28 cellular contexts compared by ENCODE assay signal in the genomic region with DNA sequence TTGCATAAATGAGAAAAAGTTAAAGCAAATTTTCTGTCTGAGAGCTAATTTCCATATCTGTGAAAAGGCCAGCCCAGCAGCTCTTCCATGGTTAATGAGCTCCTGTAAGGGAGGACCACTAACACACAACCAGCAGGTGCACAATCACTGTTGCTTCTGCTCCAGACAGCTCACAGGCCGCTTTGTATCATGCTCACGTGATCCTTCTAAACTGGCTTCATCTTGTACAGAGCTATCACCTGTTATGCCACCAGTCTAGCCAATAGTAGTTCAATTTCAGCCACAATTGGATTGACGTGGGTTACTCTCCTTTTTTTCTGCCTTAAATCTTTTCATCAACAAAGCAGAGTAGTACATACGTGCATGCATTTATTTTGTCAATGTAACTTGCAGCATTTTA.
"Had no signal": no experiment of that assay in that cellular context is flagged by ENCODE, and none has a peak within 500 bp of the region (broad histone marks: within the 10 kb centered on the region; RNA-seq: fewer than 3 reads in every experiment).

No MANE protein-coding gene starts in this region.

- H3K79me2 ChIP-seq: parathyroid adenoma had no signal

- H3K36me3 Mint-ChIP-seq: activated CD8-positive, alpha-beta memory T cell treated with anti-CD3 and anti-CD28 coated beads, Interleukin-2, amount 10 ng/mL, durations not matched to agents 7 days and 5 days had no signal

- H3K4me3 Mint-ChIP-seq: activated CD4-positive, alpha-beta T cell treated with anti-CD3 and anti-CD28 coated beads for 36 hours; activated CD8-positive, alpha-beta memory T cell treated with anti-CD3 and anti-CD28 coated beads, Interleukin-2, amount 10 ng/mL, durations not matched to agents 7 days and 5 days; activated CD8-positive, alpha-beta T cell treated with anti-CD3 and anti-CD28 coated beads, Interleukin-2, amount 10 ng/mL, durations not matched to agents 7 days and 5 days; naive thymus-derived CD4-positive, alpha-beta T cell; stimulated activated memory B cell treated with anti-CD40 and anti-IgM and Interleukin-4, amounts not matched to agents 10 μg/mL and 1 μg/mL and 100 μg/mL, for 72 hours; stimulated activated naive CD8-positive, alpha-beta T cell treated with anti-CD3 and anti-CD28 coated beads, Interleukin-15, amount 100 ng/mL, for 72 hours; T-helper 2 cell treated with Interferon-gamma antibody and Interleukin-4, amounts not matched to agents 5 μg/mL and 100 μg/mL, for 36 hours; type B pancreatic cell had no signal

- H3K9me3 Mint-ChIP-seq: T-helper 2 cell treated with Interferon-gamma antibody and Interleukin-4, amounts not matched to agents 5 μg/mL and 100 μg/mL, for 36 hours had no signal

- H3K9ac ChIP-seq: parathyroid adenoma had no signal

- H3K4me3 ChIP-seq: coronary artery, dorsolateral prefrontal cortex, psoas muscle, sigmoid colon, uterus had no signal

- H3K4me1 Mint-ChIP-seq: activated CD4-positive, alpha-beta T cell treated with anti-CD3 and anti-CD28 coated beads for 36 hours; activated CD8-positive, alpha-beta memory T cell treated with anti-CD3 and anti-CD28 coated beads, Interleukin-2, amount 10 ng/mL, durations not matched to agents 7 days and 5 days; naive thymus-derived CD4-positive, alpha-beta T cell; stimulated activated naive CD8-positive, alpha-beta T cell treated with anti-CD3 and anti-CD28 coated beads, Interleukin-15, amount 100 ng/mL, for 72 hours had no signal

- H3K27me3 ChIP-seq: sigmoid colon, uterus had no signal

- FAIRE-seq: frontal cortex, small intestine had no signal

- H3K9me3 ChIP-seq: psoas muscle, sigmoid colon, uterus had no signal

- H3K27ac ChIP-seq: coronary artery, dorsolateral prefrontal cortex, parathyroid adenoma, psoas muscle, sigmoid colon, uterus had no signal

- H3K36me3 ChIP-seq: sigmoid colon, uterus had no signal

- ATAC-seq: activated CD4-positive, alpha-beta T cell treated with anti-CD3 and anti-CD28 coated beads for 36 hours; activated CD8-positive, alpha-beta memory T cell treated with anti-CD3 and anti-CD28 coated beads, Interleukin-2, amount 10 ng/mL, durations not matched to agents 7 days and 5 days; activated CD8-positive, alpha-beta T cell treated with anti-CD3 and anti-CD28 coated beads, Interleukin-2, amount 10 ng/mL, durations not matched to agents 7 days and 5 days; activated naive CD4-positive, alpha-beta T cell treated with anti-CD3 and anti-CD28 coated beads, Interleukin-2, amount 50 U/mL, for 72 hours; naive thymus-derived CD4-positive, alpha-beta T cell; stimulated activated memory B cell treated with anti-CD40 and anti-IgM and Interleukin-4, amounts not matched to agents 10 μg/mL and 1 μg/mL and 100 μg/mL, for 72 hours; stimulated activated naive CD8-positive, alpha-beta T cell treated with anti-CD3 and anti-CD28 coated beads, Interleukin-15, amount 100 ng/mL, for 72 hours had no signal

- H3K27ac Mint-ChIP-seq: activated CD4-positive, alpha-beta T cell treated with anti-CD3 and anti-CD28 coated beads for 36 hours; activated CD8-positive, alpha-beta memory T cell treated with anti-CD3 and anti-CD28 coated beads, Interleukin-2, amount 10 ng/mL, durations not matched to agents 7 days and 5 days; activated CD8-positive, alpha-beta T cell treated with anti-CD3 and anti-CD28 coated beads, Interleukin-2, amount 10 ng/mL, durations not matched to agents 7 days and 5 days; activated naive CD4-positive, alpha-beta T cell treated with anti-CD3 and anti-CD28 coated beads, Interleukin-2, amount 50 U/mL, for 72 hours; naive thymus-derived CD4-positive, alpha-beta T cell; stimulated activated memory B cell treated with anti-CD40 and anti-IgM and Interleukin-4, amounts not matched to agents 10 μg/mL and 1 μg/mL and 100 μg/mL, for 72 hours; stimulated activated naive CD8-positive, alpha-beta T cell treated with anti-CD3 and anti-CD28 coated beads, Interleukin-15, amount 100 ng/mL, for 72 hours; T-helper 2 cell treated with Interferon-gamma antibody and Interleukin-4, amounts not matched to agents 5 μg/mL and 100 μg/mL, for 36 hours had no signal

- DNase-seq: activated CD4-positive, alpha-beta T cell treated with anti-CD3 and anti-CD28 coated beads for 36 hours; activated CD4-positive, CD25-positive, alpha-beta regulatory T cell; activated CD8-positive, alpha-beta memory T cell treated with anti-CD3 and anti-CD28 coated beads, Interleukin-2, amount 10 ng/mL, durations not matched to agents 7 days and 5 days; activated CD8-positive, alpha-beta T cell treated with anti-CD3 and anti-CD28 coated beads, Interleukin-2, amount 10 ng/mL, durations not matched to agents 7 days and 5 days; activated naive CD4-positive, alpha-beta T cell; activated T-cell treated with anti-CD3 and anti-CD28 coated beads, Interleukin-2, amount 50 U/mL, for 48 hours; dorsolateral prefrontal cortex; effector memory CD4-positive, alpha-beta T cell; glutamatergic neuron; islet precursor cell; mammary epithelial cell; naive thymus-derived CD4-positive, alpha-beta T cell; occipital lobe; psoas muscle; sigmoid colon; small intestine; stimulated activated CD4-positive, alpha-beta T cell treated with anti-CD3 and anti-CD28 coated beads, Interleukin-4, amount 100 ng/mL, for 24 hours; stimulated activated CD8-positive, alpha-beta memory T cell treated with anti-CD3 and anti-CD28 coated beads, Interleukin-4, amount 100 ng/mL, for 48 hours; stimulated activated naive CD8-positive, alpha-beta T cell treated with anti-CD3 and anti-CD28 coated beads, Interleukin-15, amount 100 ng/mL, for 72 hours; substantia nigra; uterus had no signal

- H3K4me1 ChIP-seq: parathyroid adenoma, sigmoid colon, uterus had no signal
